ENCODE assay signal across 39 cellular contexts in the genomic region with DNA sequence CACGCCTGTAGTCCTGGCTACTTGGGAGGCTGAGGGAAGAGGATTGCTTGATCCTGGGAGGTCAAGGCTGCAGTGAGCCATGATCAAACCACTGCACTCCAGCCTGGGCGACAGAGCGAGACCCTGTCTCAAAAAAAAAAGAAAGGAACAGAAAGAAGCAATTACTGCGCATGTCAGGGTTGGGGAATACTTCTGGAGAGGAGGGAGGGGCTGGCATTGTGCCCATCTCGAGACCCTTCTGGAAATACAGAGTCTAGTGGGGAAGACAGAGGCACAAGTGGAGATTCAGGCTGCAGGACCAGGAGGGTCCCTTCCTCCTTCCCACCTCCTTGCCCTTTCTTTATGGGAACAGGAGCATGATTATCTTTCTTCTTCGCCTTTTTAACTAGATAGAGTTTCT. TPM values are rescaled to one million over a fixed set of nuclear protein-coding genes. Genes with fewer than 3 reads are reported as not detected.
"Had no signal": no experiment of that assay in that cellular context is flagged by ENCODE, and none has a peak within 500 bp of the region (broad histone marks: within the 10 kb centered on the region; RNA-seq: fewer than 3 reads in every experiment).

No MANE protein-coding gene starts in this region.

- H3K4me3 Mint-ChIP-seq: activated B cell treated with CpG ODN at 0.5 μM for 24 hours; activated CD4-positive, alpha-beta memory T cell treated with anti-CD3 and anti-CD28 coated beads for 36 hours; activated CD4-positive, alpha-beta T cell treated with anti-CD3 and anti-CD28 coated beads, Interleukin-2, amount 10 ng/mL, durations not matched to agents 24 days and 14 days; activated CD8-positive, alpha-beta T cell treated with anti-CD3 and anti-CD28 coated beads for 36 hours; activated naive CD4-positive, alpha-beta T cell treated with anti-CD3 and anti-CD28 coated beads, Interleukin-2, amount 10 ng/mL, durations not matched to agents 7 days and 5 days; activated naive CD4-positive, alpha-beta T cell treated with anti-CD3 and anti-CD28 coated beads, Interleukin-2, amount 50 U/mL, for 24 hours; activated naive CD8-positive, alpha-beta T cell; activated naive CD8-positive, alpha-beta T cell treated with anti-CD3 and anti-CD28 coated beads, Interleukin-2, amount 10 ng/mL, durations not matched to agents 7 days and 5 days; activated naive CD8-positive, alpha-beta T cell treated with anti-CD3 and anti-CD28 coated beads, Interleukin-2, amount 50 U/mL, for 24 hours; central memory CD8-positive, alpha-beta T cell; T-helper 1 cell treated with Interleukin-12 subunit alpha and Interleukin-12 subunit beta and Interleukin-4 antibody, amounts not matched to agents 30 μg/mL and 1 μg/mL, for 36 hours; T-helper 2 cell treated with Interferon-gamma antibody and Interleukin-4, amounts not matched to agents 5 μg/mL and 100 μg/mL, for 36 hours had no signal

- H3K4me1 Mint-ChIP-seq: activated B cell treated with CpG ODN at 0.5 μM for 24 hours; activated CD4-positive, alpha-beta T cell treated with anti-CD3 and anti-CD28 coated beads, Interleukin-2, amount 10 ng/mL, durations not matched to agents 24 days and 14 days; activated naive CD4-positive, alpha-beta T cell treated with anti-CD3 and anti-CD28 coated beads, Interleukin-2, amount 10 ng/mL, durations not matched to agents 7 days and 5 days; activated naive CD4-positive, alpha-beta T cell treated with anti-CD3 and anti-CD28 coated beads, Interleukin-2, amount 50 U/mL, for 24 hours; activated naive CD8-positive, alpha-beta T cell treated with anti-CD3 and anti-CD28 coated beads, Interleukin-2, amount 50 U/mL, for 24 hours; brain; central memory CD8-positive, alpha-beta T cell had no signal

- DNase-seq: activated B cell treated with CpG ODN at 0.5 μM for 24 hours; activated CD4-positive, alpha-beta memory T cell treated with anti-CD3 and anti-CD28 coated beads for 36 hours; activated CD4-positive, alpha-beta T cell treated with anti-CD3 and anti-CD28 coated beads for 4 hours; activated CD4-positive, alpha-beta T cell treated with anti-CD3 and anti-CD28 coated beads, Interleukin-2, amount 10 ng/mL, durations not matched to agents 24 days and 14 days; activated CD4-positive, alpha-beta T cell treated with anti-CD3 and anti-CD28 coated beads, Interleukin-2, amount 50 U/mL, for 1 hour; activated CD4-positive, alpha-beta T cell treated with anti-CD3 and anti-CD28 coated beads, Interleukin-2, amount 50 U/mL, for 4 hours; activated CD4-positive, CD25-positive, alpha-beta regulatory T cell treated with anti-CD3 and anti-CD28 coated beads, Interleukin-2, amount 50 U/mL, for 72 hours; activated CD8-positive, alpha-beta memory T cell treated with anti-CD3 and anti-CD28 coated beads, Interleukin-2, amount 50 U/mL, for 4 hours; activated CD8-positive, alpha-beta T cell treated with anti-CD3 and anti-CD28 coated beads for 36 hours; activated effector memory CD4-positive, alpha-beta T cell treated with Interleukin-2 at 50 U/mL for 16 hours; activated gamma-delta T cell; activated naive CD4-positive, alpha-beta T cell treated with anti-CD3 and anti-CD28 coated beads, Interleukin-2, amount 10 ng/mL, durations not matched to agents 7 days and 5 days; activated naive CD4-positive, alpha-beta T cell treated with Interleukin-2 at 50 U/mL for 16 hours; activated naive CD8-positive, alpha-beta T cell treated with anti-CD3 and anti-CD28 coated beads, Interleukin-2, amount 10 ng/mL, durations not matched to agents 7 days and 5 days; activated naive CD8-positive, alpha-beta T cell treated with anti-CD3 and anti-CD28 coated beads, Interleukin-2, amount 50 U/mL, for 24 hours; activated T-cell treated with anti-CD3 and anti-CD28 coated beads for 4 hours; activated T-cell treated with anti-CD3 and anti-CD28 coated beads, Interleukin-2, amount 50 U/mL, for 1 hour; activated T-cell treated with anti-CD3 and anti-CD28 coated beads, Interleukin-2, amount 50 U/mL, for 48 hours; amygdala; anterior cingulate cortex; caudate nucleus; cerebellar nuclear complex; T-helper 2 cell; T-helper 9 cell had no signal

- H3K27me3 Mint-ChIP-seq: activated CD4-positive, alpha-beta T cell treated with anti-CD3 and anti-CD28 coated beads, Interleukin-2, amount 10 ng/mL, durations not matched to agents 24 days and 14 days; central memory CD8-positive, alpha-beta T cell had no signal

- H3K9me3 ChIP-seq: ascending aorta had no signal

- H3K36me3 ChIP-seq: ascending aorta, cardiac muscle cell had no signal

- H3K4me3 ChIP-seq: ascending aorta, cardiac muscle cell had no signal

- H3K36me3 Mint-ChIP-seq: activated CD4-positive, alpha-beta memory T cell treated with anti-CD3 and anti-CD28 coated beads for 36 hours; activated naive CD4-positive, alpha-beta T cell treated with anti-CD3 and anti-CD28 coated beads, Interleukin-2, amount 10 ng/mL, durations not matched to agents 7 days and 5 days; activated naive CD4-positive, alpha-beta T cell treated with anti-CD3 and anti-CD28 coated beads, Interleukin-2, amount 50 U/mL, for 24 hours; activated naive CD8-positive, alpha-beta T cell; activated naive CD8-positive, alpha-beta T cell treated with anti-CD3 and anti-CD28 coated beads, Interleukin-2, amount 10 ng/mL, durations not matched to agents 7 days and 5 days; brain had no signal

- FAIRE-seq: bronchial epithelial cell, TTC549 had no signal

- H3K27ac ChIP-seq: ascending aorta, cardiac muscle cell, VCaP had no signal

- ATAC-seq: activated CD8-positive, alpha-beta T cell treated with anti-CD3 and anti-CD28 coated beads for 36 hours; activated naive CD8-positive, alpha-beta T cell treated with anti-CD3 and anti-CD28 coated beads, Interleukin-2, amount 50 U/mL, for 24 hours had no signal

- H3K27me3 ChIP-seq: ascending aorta, cardiac muscle cell had no signal

- H3K4me1 ChIP-seq: ascending aorta had no signal

- H3K27ac Mint-ChIP-seq: activated B cell treated with CpG ODN at 0.5 μM for 24 hours; activated CD4-positive, alpha-beta memory T cell treated with anti-CD3 and anti-CD28 coated beads for 36 hours; activated CD4-positive, alpha-beta T cell treated with anti-CD3 and anti-CD28 coated beads, Interleukin-2, amount 10 ng/mL, durations not matched to agents 24 days and 14 days; activated CD8-positive, alpha-beta T cell treated with anti-CD3 and anti-CD28 coated beads for 36 hours; activated naive CD4-positive, alpha-beta T cell treated with anti-CD3 and anti-CD28 coated beads, Interleukin-2, amount 10 ng/mL, durations not matched to agents 7 days and 5 days; activated naive CD4-positive, alpha-beta T cell treated with anti-CD3 and anti-CD28 coated beads, Interleukin-2, amount 50 U/mL, for 24 hours; activated naive CD8-positive, alpha-beta T cell; activated naive CD8-positive, alpha-beta T cell treated with anti-CD3 and anti-CD28 coated beads, Interleukin-2, amount 10 ng/mL, durations not matched to agents 7 days and 5 days; activated naive CD8-positive, alpha-beta T cell treated with anti-CD3 and anti-CD28 coated beads, Interleukin-2, amount 50 U/mL, for 24 hours; activated T-helper 2 cell treated with anti-CD3 and anti-CD28 coated beads, Interferon-gamma antibody, Interleukin-2, Interleukin-4, amounts not matched to agents 10 μg/mL and 5 μg/mL and 100 μg/mL, durations not matched to agents 14 hours and 24 hours and 36 hours; T-helper 1 cell treated with Interleukin-12 subunit alpha and Interleukin-12 subunit beta and Interleukin-4 antibody, amounts not matched to agents 30 μg/mL and 1 μg/mL, for 36 hours; T-helper 2 cell treated with Interferon-gamma antibody and Interleukin-4, amounts not matched to agents 5 μg/mL and 100 μg/mL, for 36 hours had no signal

- H3K9me3 Mint-ChIP-seq: activated B cell treated with CpG ODN at 0.5 μM for 24 hours; activated CD4-positive, alpha-beta memory T cell treated with anti-CD3 and anti-CD28 coated beads for 36 hours; activated CD4-positive, alpha-beta T cell treated with anti-CD3 and anti-CD28 coated beads, Interleukin-2, amount 10 ng/mL, durations not matched to agents 24 days and 14 days; activated CD8-positive, alpha-beta T cell treated with anti-CD3 and anti-CD28 coated beads for 36 hours; activated naive CD4-positive, alpha-beta T cell treated with anti-CD3 and anti-CD28 coated beads, Interleukin-2, amount 10 ng/mL, durations not matched to agents 7 days and 5 days; activated naive CD4-positive, alpha-beta T cell treated with anti-CD3 and anti-CD28 coated beads, Interleukin-2, amount 50 U/mL, for 24 hours; activated naive CD8-positive, alpha-beta T cell treated with anti-CD3 and anti-CD28 coated beads, Interleukin-2, amount 10 ng/mL, durations not matched to agents 7 days and 5 days; activated naive CD8-positive, alpha-beta T cell treated with anti-CD3 and anti-CD28 coated beads, Interleukin-2, amount 50 U/mL, for 24 hours; activated T-helper 2 cell treated with anti-CD3 and anti-CD28 coated beads, Interferon-gamma antibody, Interleukin-2, Interleukin-4, amounts not matched to agents 10 μg/mL and 5 μg/mL and 100 μg/mL, durations not matched to agents 14 hours and 24 hours and 36 hours; brain; central memory CD8-positive, alpha-beta T cell; T-helper 1 cell treated with Interleukin-12 subunit alpha and Interleukin-12 subunit beta and Interleukin-4 antibody, amounts not matched to agents 30 μg/mL and 1 μg/mL, for 36 hours; T-helper 2 cell treated with Interferon-gamma antibody and Interleukin-4, amounts not matched to agents 5 μg/mL and 100 μg/mL, for 36 hours had no signal

RNA-seq across cellular contexts. Expression of gene CATSPERD, which starts 33.3 kb away (rescaled TPM):
- total RNA-seq: activated B cell treated with CpG ODN at 0.5 μM for 24 hours; activated CD4-positive, alpha-beta memory T cell treated with anti-CD3 and anti-CD28 coated beads for 36 hours; activated CD4-positive, alpha-beta T cell treated with anti-CD3 and anti-CD28 coated beads, Interleukin-2, amount 10 ng/mL, durations not matched to agents 24 days and 14 days; activated CD8-positive, alpha-beta memory T cell treated with anti-CD3 and anti-CD28 coated beads for 36 hours; activated CD8-positive, alpha-beta T cell treated with anti-CD3 and anti-CD28 coated beads for 36 hours; activated naive CD8-positive, alpha-beta T cell treated with anti-CD3 and anti-CD28 coated beads, Interleukin-2, amount 10 ng/mL, durations not matched to agents 7 days and 5 days; activated T-helper 2 cell treated with anti-CD3 and anti-CD28 coated beads, Interferon-gamma antibody, Interleukin-2, Interleukin-4, amounts not matched to agents 10 μg/mL and 5 μg/mL and 100 μg/mL, durations not matched to agents 14 hours and 24 hours and 36 hours; ascending aorta; bronchial epithelial cell; cardiac muscle cell; chondrocyte had no signal
- polyA plus RNA-seq: adipose tissue, cardiac muscle cell had no signal
